1 cellular context compared by ENCODE assay signal in the genomic region with DNA sequence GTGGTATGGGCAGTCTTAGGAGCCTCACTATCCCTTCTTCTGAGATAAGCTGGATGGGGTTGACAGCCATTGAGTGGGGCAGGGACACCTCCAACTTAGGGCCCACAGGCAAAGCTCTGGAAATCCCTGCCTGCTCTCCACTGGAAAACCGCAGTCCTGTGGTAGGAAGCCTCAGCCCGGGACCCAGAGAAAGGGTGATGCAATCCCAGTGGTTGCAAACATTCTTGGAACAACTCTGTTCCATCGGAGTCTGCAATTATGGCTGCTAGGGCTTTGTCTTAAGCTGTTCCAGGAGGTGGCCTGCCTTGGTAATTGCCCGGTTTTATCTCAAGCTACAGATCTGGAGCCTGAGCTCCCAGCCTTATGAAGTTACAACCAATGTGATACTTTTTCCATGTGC.
TF ChIP-seq lines count a peak whose summit lies in the region.

No MANE protein-coding gene starts in this region.

TF ChIP-seq in HepG2, 621 proteins besides CTCF, POLR2A, EP300 and RAD21 (continues in another document):
- TF ChIP-seq, protein P1, sequence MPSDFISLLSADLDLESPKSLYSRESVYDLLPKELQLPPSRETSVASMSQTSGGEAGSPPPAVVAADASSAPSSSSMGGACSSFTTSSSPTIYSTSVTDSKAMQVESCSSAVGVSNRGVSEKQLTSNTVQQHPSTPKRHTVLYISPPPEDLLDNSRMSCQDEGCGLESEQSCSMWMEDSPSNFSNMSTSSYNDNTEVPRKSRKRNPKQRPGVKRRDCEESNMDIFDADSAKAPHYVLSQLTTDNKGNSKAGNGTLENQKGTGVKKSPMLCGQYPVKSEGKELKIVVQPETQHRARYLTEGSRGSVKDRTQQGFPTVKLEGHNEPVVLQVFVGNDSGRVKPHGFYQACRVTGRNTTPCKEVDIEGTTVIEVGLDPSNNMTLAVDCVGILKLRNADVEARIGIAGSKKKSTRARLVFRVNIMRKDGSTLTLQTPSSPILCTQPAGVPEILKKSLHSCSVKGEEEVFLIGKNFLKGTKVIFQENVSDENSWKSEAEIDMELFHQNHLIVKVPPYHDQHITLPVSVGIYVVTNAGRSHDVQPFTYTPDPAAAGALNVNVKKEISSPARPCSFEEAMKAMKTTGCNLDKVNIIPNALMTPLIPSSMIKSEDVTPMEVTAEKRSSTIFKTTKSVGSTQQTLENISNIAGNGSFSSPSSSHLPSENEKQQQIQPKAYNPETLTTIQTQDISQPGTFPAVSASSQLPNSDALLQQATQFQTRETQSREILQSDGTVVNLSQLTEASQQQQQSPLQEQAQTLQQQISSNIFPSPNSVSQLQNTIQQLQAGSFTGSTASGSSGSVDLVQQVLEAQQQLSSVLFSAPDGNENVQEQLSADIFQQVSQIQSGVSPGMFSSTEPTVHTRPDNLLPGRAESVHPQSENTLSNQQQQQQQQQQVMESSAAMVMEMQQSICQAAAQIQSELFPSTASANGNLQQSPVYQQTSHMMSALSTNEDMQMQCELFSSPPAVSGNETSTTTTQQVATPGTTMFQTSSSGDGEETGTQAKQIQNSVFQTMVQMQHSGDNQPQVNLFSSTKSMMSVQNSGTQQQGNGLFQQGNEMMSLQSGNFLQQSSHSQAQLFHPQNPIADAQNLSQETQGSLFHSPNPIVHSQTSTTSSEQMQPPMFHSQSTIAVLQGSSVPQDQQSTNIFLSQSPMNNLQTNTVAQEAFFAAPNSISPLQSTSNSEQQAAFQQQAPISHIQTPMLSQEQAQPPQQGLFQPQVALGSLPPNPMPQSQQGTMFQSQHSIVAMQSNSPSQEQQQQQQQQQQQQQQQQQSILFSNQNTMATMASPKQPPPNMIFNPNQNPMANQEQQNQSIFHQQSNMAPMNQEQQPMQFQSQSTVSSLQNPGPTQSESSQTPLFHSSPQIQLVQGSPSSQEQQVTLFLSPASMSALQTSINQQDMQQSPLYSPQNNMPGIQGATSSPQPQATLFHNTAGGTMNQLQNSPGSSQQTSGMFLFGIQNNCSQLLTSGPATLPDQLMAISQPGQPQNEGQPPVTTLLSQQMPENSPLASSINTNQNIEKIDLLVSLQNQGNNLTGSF (CRISPR knock-in tag; IDR thresholded peaks at IDR 0.05) = no peak
- TF ChIP-seq, protein P2, sequence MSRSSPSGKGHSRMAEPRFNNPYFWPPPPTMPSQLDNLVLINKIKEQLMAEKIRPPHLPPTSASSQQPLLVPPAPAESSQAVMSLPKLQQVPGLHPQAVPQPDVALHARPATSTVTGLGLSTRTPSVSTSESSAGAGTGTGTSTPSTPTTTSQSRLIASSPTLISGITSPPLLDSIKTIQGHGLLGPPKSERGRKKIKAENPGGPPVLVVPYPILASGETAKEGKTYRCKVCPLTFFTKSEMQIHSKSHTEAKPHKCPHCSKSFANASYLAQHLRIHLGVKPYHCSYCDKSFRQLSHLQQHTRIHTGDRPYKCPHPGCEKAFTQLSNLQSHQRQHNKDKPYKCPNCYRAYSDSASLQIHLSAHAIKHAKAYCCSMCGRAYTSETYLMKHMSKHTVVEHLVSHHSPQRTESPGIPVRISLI (CRISPR knock-in tag; IDR thresholded peaks at IDR 0.05; ENCODE audit: borderline replicate concordance) = no peak
- no peak for TF ChIP-seq ZNF660 (CRISPR knock-in tag; IDR thresholded peaks at IDR 0.05; ENCODE audit: borderline replicate concordance, low read depth)
- TF ChIP-seq ZNF75D (CRISPR knock-in tag; IDR thresholded peaks at IDR 0.05; ENCODE audit: borderline replicate concordance) = no peak
- TF ChIP-seq ZNF234 (CRISPR knock-in tag; conservative IDR thresholded peaks at IDR 0.05) = no peak
- TF ChIP-seq CEBPB (IDR thresholded peaks at IDR 0.05; ENCODE audit: borderline replicate concordance, low read depth, low read length) = peak; percentile 81
- TF ChIP-seq, protein P3, sequence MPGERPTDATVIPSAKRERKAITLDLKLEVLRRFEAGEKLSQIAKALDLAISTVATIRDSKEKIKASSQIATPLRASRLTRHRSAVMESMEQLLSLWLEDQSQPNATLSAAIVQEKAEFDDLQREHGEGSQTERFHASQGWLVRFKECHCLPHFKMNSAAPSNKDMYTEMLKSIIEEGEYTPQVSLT (CRISPR knock-in tag; IDR thresholded peaks at IDR 0.05; ENCODE audit: borderline replicate concordance, low read depth) = no peak
- TF ChIP-seq YEATS2 (CRISPR knock-in tag; IDR thresholded peaks at IDR 0.05; ENCODE audit: borderline replicate concordance) = no peak
- no peak for TF ChIP-seq TAF1 (CRISPR knock-in tag; IDR thresholded peaks at IDR 0.05)
- TF ChIP-seq, protein P4, sequence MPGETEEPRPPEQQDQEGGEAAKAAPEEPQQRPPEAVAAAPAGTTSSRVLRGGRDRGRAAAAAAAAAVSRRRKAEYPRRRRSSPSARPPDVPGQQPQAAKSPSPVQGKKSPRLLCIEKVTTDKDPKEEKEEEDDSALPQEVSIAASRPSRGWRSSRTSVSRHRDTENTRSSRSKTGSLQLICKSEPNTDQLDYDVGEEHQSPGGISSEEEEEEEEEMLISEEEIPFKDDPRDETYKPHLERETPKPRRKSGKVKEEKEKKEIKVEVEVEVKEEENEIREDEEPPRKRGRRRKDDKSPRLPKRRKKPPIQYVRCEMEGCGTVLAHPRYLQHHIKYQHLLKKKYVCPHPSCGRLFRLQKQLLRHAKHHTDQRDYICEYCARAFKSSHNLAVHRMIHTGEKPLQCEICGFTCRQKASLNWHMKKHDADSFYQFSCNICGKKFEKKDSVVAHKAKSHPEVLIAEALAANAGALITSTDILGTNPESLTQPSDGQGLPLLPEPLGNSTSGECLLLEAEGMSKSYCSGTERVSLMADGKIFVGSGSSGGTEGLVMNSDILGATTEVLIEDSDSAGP (CRISPR knock-in tag; IDR thresholded peaks at IDR 0.05; ENCODE audit: borderline replicate concordance) = no peak
- no peak for TF ChIP-seq KDM1A (CRISPR knock-in tag; IDR thresholded peaks at IDR 0.05)
- no peak for TF ChIP-seq JUN (CRISPR knock-in tag; IDR thresholded peaks at IDR 0.05)
- TF ChIP-seq ZNF367 (CRISPR knock-in tag; IDR thresholded peaks at IDR 0.05; ENCODE audit: borderline replicate concordance) = no peak
- TF ChIP-seq KAT7 (CRISPR knock-in tag; IDR thresholded peaks at IDR 0.05; ENCODE audit: borderline replicate concordance) = no peak
- TF ChIP-seq, protein P5, sequence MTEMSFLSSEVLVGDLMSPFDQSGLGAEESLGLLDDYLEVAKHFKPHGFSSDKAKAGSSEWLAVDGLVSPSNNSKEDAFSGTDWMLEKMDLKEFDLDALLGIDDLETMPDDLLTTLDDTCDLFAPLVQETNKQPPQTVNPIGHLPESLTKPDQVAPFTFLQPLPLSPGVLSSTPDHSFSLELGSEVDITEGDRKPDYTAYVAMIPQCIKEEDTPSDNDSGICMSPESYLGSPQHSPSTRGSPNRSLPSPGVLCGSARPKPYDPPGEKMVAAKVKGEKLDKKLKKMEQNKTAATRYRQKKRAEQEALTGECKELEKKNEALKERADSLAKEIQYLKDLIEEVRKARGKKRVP (CRISPR knock-in tag; IDR thresholded peaks at IDR 0.05) = peak in 1 of 2 experiments; percentile 62; a peak in 2 of 4 replicates
- TF ChIP-seq, protein P6, sequence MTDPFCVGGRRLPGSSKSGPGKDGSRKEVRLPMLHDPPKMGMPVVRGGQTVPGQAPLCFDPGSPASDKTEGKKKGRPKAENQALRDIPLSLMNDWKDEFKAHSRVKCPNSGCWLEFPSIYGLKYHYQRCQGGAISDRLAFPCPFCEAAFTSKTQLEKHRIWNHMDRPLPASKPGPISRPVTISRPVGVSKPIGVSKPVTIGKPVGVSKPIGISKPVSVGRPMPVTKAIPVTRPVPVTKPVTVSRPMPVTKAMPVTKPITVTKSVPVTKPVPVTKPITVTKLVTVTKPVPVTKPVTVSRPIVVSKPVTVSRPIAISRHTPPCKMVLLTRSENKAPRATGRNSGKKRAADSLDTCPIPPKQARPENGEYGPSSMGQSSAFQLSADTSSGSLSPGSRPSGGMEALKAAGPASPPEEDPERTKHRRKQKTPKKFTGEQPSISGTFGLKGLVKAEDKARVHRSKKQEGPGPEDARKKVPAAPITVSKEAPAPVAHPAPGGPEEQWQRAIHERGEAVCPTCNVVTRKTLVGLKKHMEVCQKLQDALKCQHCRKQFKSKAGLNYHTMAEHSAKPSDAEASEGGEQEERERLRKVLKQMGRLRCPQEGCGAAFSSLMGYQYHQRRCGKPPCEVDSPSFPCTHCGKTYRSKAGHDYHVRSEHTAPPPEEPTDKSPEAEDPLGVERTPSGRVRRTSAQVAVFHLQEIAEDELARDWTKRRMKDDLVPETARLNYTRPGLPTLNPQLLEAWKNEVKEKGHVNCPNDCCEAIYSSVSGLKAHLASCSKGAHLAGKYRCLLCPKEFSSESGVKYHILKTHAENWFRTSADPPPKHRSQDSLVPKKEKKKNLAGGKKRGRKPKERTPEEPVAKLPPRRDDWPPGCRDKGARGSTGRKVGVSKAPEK (CRISPR knock-in tag; IDR thresholded peaks at IDR 0.05; ENCODE audit: borderline replicate concordance) = no peak
- TF ChIP-seq, protein P7, sequence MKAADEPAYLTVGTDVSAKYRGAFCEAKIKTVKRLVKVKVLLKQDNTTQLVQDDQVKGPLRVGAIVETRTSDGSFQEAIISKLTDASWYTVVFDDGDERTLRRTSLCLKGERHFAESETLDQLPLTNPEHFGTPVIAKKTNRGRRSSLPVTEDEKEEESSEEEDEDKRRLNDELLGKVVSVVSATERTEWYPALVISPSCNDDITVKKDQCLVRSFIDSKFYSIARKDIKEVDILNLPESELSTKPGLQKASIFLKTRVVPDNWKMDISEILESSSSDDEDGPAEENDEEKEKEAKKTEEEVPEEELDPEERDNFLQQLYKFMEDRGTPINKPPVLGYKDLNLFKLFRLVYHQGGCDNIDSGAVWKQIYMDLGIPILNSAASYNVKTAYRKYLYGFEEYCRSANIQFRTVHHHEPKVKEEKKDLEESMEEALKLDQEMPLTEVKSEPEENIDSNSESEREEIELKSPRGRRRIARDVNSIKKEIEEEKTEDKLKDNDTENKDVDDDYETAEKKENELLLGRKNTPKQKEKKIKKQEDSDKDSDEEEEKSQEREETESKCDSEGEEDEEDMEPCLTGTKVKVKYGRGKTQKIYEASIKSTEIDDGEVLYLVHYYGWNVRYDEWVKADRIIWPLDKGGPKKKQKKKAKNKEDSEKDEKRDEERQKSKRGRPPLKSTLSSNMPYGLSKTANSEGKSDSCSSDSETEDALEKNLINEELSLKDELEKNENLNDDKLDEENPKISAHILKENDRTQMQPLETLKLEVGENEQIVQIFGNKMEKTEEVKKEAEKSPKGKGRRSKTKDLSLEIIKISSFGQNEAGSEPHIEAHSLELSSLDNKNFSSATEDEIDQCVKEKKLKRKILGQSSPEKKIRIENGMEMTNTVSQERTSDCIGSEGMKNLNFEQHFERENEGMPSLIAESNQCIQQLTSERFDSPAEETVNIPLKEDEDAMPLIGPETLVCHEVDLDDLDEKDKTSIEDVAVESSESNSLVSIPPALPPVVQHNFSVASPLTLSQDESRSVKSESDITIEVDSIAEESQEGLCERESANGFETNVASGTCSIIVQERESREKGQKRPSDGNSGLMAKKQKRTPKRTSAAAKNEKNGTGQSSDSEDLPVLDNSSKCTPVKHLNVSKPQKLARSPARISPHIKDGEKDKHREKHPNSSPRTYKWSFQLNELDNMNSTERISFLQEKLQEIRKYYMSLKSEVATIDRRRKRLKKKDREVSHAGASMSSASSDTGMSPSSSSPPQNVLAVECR (CRISPR knock-in tag; IDR thresholded peaks at IDR 0.05; ENCODE audit: borderline replicate concordance) = no peak
- no peak for TF ChIP-seq ZNF296 (CRISPR knock-in tag; conservative IDR thresholded peaks at IDR 0.05)
- TF ChIP-seq TCF12 (IDR thresholded peaks at IDR 0.05) = no peak
- no peak for TF ChIP-seq TCF12 (CRISPR knock-in tag; IDR thresholded peaks at IDR 0.05)
- TF ChIP-seq KDM5B (CRISPR knock-in tag; IDR thresholded peaks at IDR 0.05; ENCODE audit: borderline replicate concordance) = no peak
- no peak for TF ChIP-seq HOXA9 (CRISPR knock-in tag; IDR thresholded peaks at IDR 0.05; ENCODE audit: borderline replicate concordance)
- TF ChIP-seq, protein P8, sequence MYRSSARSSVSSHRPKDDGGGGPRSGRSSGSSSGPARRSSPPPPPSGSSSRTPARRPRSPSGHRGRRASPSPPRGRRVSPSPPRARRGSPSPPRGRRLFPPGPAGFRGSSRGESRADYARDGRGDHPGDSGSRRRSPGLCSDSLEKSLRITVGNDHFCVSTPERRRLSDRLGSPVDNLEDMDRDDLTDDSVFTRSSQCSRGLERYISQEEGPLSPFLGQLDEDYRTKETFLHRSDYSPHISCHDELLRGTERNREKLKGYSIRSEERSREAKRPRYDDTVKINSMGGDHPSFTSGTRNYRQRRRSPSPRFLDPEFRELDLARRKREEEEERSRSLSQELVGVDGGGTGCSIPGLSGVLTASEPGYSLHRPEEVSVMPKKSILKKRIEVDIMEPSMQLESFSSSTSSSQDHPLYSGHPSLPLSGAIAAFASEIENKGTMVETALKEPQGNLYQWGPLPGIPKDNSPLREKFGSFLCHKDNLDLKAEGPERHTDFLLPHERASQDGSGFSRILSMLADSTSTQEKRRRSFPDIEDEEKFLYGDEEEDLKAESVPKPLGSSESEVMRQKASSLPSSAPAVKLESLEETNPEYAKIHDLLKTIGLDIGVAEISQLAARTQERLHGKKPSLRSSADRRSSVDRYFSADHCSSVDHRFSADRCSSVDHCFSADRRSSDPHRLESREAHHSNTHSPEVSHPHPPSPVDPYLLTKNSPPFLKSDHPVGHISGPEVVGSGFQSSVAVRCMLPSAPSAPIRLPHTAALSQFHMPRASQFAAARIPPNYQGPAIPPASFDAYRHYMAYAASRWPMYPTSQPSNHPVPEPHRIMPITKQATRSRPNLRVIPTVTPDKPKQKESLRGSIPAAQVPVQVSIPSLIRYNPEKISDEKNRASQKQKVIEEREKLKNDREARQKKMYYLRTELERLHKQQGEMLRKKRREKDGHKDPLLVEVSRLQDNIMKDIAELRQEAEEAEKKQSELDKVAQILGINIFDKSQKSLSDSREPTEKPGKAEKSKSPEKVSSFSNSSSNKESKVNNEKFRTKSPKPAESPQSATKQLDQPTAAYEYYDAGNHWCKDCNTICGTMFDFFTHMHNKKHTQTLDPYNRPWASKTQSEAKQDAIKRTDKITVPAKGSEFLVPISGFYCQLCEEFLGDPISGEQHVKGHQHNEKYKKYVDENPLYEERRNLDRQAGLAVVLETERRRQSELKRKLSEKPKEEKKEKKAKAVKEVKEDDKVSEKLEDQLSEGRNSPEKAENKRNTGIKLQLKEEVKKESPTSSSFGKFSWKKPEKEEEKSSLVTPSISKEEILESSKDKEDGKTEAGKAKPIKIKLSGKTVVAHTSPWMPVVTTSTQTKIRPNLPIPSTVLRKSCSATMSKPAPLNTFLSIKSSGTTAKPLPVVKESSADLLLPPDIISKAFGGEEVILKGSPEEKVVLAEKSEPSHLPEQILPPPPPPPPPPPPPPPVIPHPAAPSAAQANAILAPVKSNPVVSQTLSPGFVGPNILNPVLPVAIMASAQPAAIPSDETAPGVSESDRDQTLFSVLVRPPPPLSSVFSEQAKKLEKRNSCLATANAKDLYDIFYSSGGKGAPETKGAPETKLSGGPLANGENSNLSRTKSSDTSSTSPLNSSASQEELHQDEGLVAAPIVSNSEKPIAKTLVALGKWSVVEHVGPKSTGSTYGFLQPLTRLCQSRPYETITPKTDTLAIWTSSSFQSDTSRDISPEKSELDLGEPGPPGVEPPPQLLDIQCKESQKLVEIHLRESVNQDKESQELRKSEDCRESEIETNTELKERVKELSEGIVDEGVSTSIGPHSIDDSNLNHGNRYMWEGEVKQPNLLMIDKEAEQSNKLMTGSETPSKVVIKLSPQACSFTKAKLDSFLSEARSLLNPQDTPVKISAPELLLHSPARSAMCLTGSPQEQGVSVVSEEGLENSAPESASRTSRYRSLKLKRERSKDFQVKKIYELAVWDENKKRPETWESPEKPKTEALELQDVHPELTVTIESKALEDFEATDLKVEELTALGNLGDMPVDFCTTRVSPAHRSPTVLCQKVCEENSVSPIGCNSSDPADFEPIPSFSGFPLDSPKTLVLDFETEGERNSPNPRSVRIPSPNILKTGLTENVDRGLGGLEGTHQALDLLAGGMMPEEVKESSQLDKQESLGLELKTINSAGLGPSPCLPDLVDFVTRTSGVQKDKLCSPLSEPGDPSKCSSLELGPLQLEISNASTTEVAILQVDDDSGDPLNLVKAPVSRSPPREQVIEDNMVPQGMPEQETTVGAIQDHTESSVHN (CRISPR knock-in tag; IDR thresholded peaks at IDR 0.05) = no peak
- TF ChIP-seq ATF7-NPFF (CRISPR knock-in tag; IDR thresholded peaks at IDR 0.05; ENCODE audit: low read depth) = no peak
